In the genomic region with DNA sequence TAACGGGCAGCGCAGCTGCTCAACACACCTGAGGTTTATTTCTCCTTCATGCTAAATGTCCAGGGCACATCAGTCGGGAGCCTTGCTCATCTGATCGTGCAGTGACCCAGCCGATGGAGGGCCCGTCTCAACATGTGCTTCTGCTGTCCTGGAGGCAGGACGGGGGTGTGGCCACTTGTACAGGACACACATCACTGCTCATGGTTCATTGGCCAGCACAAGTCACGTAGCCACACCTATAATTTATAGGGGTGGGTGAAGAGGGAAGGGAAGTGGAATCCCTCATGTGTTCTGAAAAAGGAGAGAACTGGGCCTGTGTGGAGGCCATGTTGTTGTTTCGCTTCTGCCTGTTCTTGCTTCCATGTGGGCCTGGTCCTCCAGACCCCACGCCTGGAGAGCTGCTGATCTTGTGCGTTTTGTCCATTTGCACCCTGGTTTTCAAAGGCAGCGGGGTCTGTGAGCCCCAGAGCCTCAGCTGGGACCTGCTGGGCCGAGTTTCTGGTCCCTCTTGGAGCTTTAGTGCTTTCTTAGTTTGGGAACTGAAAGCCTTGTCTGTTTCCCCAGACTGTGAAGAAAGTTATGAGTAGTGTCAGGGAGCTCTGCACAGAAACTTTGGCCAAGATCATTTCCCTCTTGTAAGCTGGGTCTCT, we compare ENCODE assay signal across 8 cellular contexts.
A peak's percentile ranks its signal among the peaks of the same experiment; 100 is the strongest.
DNase-seq lines count a peak whose midpoint lies in the region; ATAC-seq and TF ChIP-seq lines count a peak whose summit lies in the region.

No MANE protein-coding gene starts in this region.

- H3K9me3 ChIP-seq in cardiac muscle cell (ENCODE audit: low read depth) (no peaks in the 10 kb centered on the region), left ventricle myocardium inferior (replicated peaks) (no peaks in the 10 kb centered on the region)

- H3K4me1 Mint-ChIP-seq in chondrocyte (ENCODE audit: low read depth), result peaks cover 14% of the 10 kb centered on the region
- H3K4me1 Mint-ChIP-seq in stimulated activated naive B cell treated with anti-CD40 and anti-IgM and Interleukin-4, amounts not matched to agents 10 μg/mL and 1 μg/mL and 100 μg/mL, for 72 hours, result peaks cover 41 to 78% of the 10 kb centered on the region in 2 donors

- ATAC-seq in HG03432 (IDR thresholded peaks at IDR 0.05; ENCODE audit: unreplicated experiment), result peak; percentile 71
- ATAC-seq in stimulated activated naive B cell treated with anti-CD40 and anti-IgM and Interleukin-4, amounts not matched to agents 10 μg/mL and 1 μg/mL and 100 μg/mL, for 72 hours (replicated peaks), result peak; percentile 66 to 70

- H3K36me3 ChIP-seq in cardiac muscle cell, result no peaks in the 10 kb centered on the region
- H3K36me3 ChIP-seq in left ventricle myocardium inferior, result no peaks in the 10 kb centered on the region

- H3K4me3 Mint-ChIP-seq in chondrocyte (ENCODE audit: unreplicated experiment), result no peak overlapping the region
- H3K4me3 Mint-ChIP-seq in stimulated activated naive B cell treated with anti-CD40 and anti-IgM and Interleukin-4, amounts not matched to agents 10 μg/mL and 1 μg/mL and 100 μg/mL, for 72 hours, result peak overlapping the region; percentile 59 to 64

- H3K4me3 ChIP-seq in cardiac muscle cell (no peak overlapping the region), left ventricle myocardium inferior (no peak overlapping the region)

- H3K27me3 ChIP-seq in cardiac muscle cell (no peaks in the 10 kb centered on the region), left ventricle myocardium inferior (ENCODE audit: low read depth) (no peaks in the 10 kb centered on the region)

- no peaks in the 10 kb centered on the region for H3K27me3 Mint-ChIP-seq in chondrocyte (ENCODE audit: low read depth)
- H3K27me3 Mint-ChIP-seq in stimulated activated naive B cell treated with anti-CD40 and anti-IgM and Interleukin-4, amounts not matched to agents 10 μg/mL and 1 μg/mL and 100 μg/mL, for 72 hours, result no peaks in the 10 kb centered on the region

- TF ChIP-seq CTCF in cardiac muscle cell (IDR thresholded peaks at IDR 0.05; ENCODE audit: low read depth, low read length) (no peak), left ventricle myocardium inferior (IDR thresholded peaks at IDR 0.05; ENCODE audit: borderline replicate concordance) (no peak), chondrocyte (IDR thresholded peaks at IDR 0.05) (no peak)

- no peaks in the 10 kb centered on the region for H3K36me3 Mint-ChIP-seq in chondrocyte (ENCODE audit: low read depth)
- peaks cover 2 to 10% of the 10 kb centered on the region in 2 donors for H3K36me3 Mint-ChIP-seq in stimulated activated naive B cell treated with anti-CD40 and anti-IgM and Interleukin-4, amounts not matched to agents 10 μg/mL and 1 μg/mL and 100 μg/mL, for 72 hours

- H3K9me3 Mint-ChIP-seq in chondrocyte (ENCODE audit: low read depth), result no peaks in the 10 kb centered on the region
- H3K9me3 Mint-ChIP-seq in stimulated activated naive B cell treated with anti-CD40 and anti-IgM and Interleukin-4, amounts not matched to agents 10 μg/mL and 1 μg/mL and 100 μg/mL, for 72 hours, result no peaks in the 10 kb centered on the region

- DNase-seq in cardiac muscle cell (ENCODE audit: low read depth in 1 of 2, low spot score in 1 of 2), result no peak
- DNase-seq in left ventricle myocardium inferior, result no peak
- DNase-seq in chondrocyte (ENCODE audit: low spot score), result peak; percentile 78
- DNase-seq in stimulated activated naive B cell treated with anti-CD40 and anti-IgM and Interleukin-4, amounts not matched to agents 10 μg/mL and 1 μg/mL and 100 μg/mL, for 72 hours, result peak; percentile 58
- no peak for DNase-seq in ecto neural progenitor cell (ENCODE audit: low spot score)
- DNase-seq in hepatic stellate cell (ENCODE audit: low spot score), result no peak
- no peak for DNase-seq in Ammon's horn (ENCODE audit: low spot score)

- H3K4me1 ChIP-seq in cardiac muscle cell (ENCODE audit: low read depth) (peaks cover 3% of the 10 kb centered on the region), left ventricle myocardium inferior (peaks cover 30% of the 10 kb centered on the region)

- peak overlapping the region; percentile 28 for H3K27ac ChIP-seq in cardiac muscle cell
- no peak overlapping the region for H3K27ac ChIP-seq in left ventricle myocardium inferior (replicated peaks)

- H3K27ac Mint-ChIP-seq in chondrocyte (ENCODE audit: unreplicated experiment), result no peak overlapping the region
- H3K27ac Mint-ChIP-seq in stimulated activated naive B cell treated with anti-CD40 and anti-IgM and Interleukin-4, amounts not matched to agents 10 μg/mL and 1 μg/mL and 100 μg/mL, for 72 hours, result peak overlapping the region; percentile 98

- intact Hi-C loops in left ventricle myocardium inferior (cut with micrococcal nuclease), result no loop called here

Comparison
In these comparisons a context has a peak if more than half of its experiments do, and no peak if none do; other contexts are left out.
1. DNase-seq: peak in chondrocyte (single experiment) and stimulated activated naive B cell treated with anti-CD40 and anti-IgM and Interleukin-4, amounts not matched to agents 10 μg/mL and 1 μg/mL and 100 μg/mL, for 72 hours (single experiment); none in cardiac muscle cell (0 of 2), left ventricle myocardium inferior (single experiment), ecto neural progenitor cell (single experiment), hepatic stellate cell (single experiment) and Ammon's horn (single experiment).